In genomic region chr5:175712313-175712680, GRCh38 we compare ENCODE assay signal across 19 cellular contexts. TPM values are rescaled to one million over a fixed set of nuclear protein-coding genes. Genes with fewer than 3 reads are reported as not detected.
"Had no signal": no experiment of that assay in that cellular context is flagged by ENCODE, and none has a peak within 500 bp of the region (broad histone marks: within the 10 kb centered on the region; RNA-seq: fewer than 3 reads in every experiment).

No MANE protein-coding gene starts in this region.

- H3K4me3 Mint-ChIP-seq: activated B cell treated with CpG ODN at 0.5 μM for 24 hours; activated CD4-positive, alpha-beta memory T cell treated with anti-CD3 and anti-CD28 coated beads for 36 hours; central memory CD8-positive, alpha-beta T cell; naive thymus-derived CD8-positive, alpha-beta T cell; T-helper 1 cell treated with Interleukin-12 subunit alpha and Interleukin-12 subunit beta and Interleukin-4 antibody, amounts not matched to agents 30 μg/mL and 1 μg/mL, for 36 hours had no signal

- H3K9me3 ChIP-seq: ascending aorta had no signal

- H3K27ac ChIP-seq: ascending aorta, brain microvascular endothelial cell, coronary artery, tibial artery had no signal

- H3K27ac Mint-ChIP-seq: activated B cell treated with CpG ODN at 0.5 μM for 24 hours; activated CD4-positive, alpha-beta memory T cell treated with anti-CD3 and anti-CD28 coated beads for 36 hours; T-helper 1 cell treated with Interleukin-12 subunit alpha and Interleukin-12 subunit beta and Interleukin-4 antibody, amounts not matched to agents 30 μg/mL and 1 μg/mL, for 36 hours had no signal

- DNase-seq: activated B cell treated with CpG ODN at 0.5 μM for 24 hours; activated CD4-positive, alpha-beta memory T cell treated with anti-CD3 and anti-CD28 coated beads for 36 hours; activated CD4-positive, alpha-beta T cell treated with anti-CD3 and anti-CD28 coated beads for 48 hours; activated gamma-delta T cell; activated naive CD4-positive, alpha-beta T cell treated with anti-CD3 and anti-CD28 coated beads, Interleukin-2, amount 50 U/mL, for 16 hours; activated T-cell treated with anti-CD3 and anti-CD28 coated beads for 4 hours; brain microvascular endothelial cell; left colon; stimulated activated CD4-positive, alpha-beta T cell treated with anti-CD3 and anti-CD28 coated beads, Interleukin-4, amount 100 ng/mL, for 24 hours; stimulated activated naive CD8-positive, alpha-beta T cell treated with anti-CD3 and anti-CD28 coated beads, Interleukin-15, Interleukin-2, amounts not matched to agents 100 U/mL and 50 U/mL, for 24 hours; T1000 had no signal

- H3K27me3 Mint-ChIP-seq: activated CD4-positive, alpha-beta memory T cell treated with anti-CD3 and anti-CD28 coated beads for 36 hours had no signal

- H3K36me3 ChIP-seq: ascending aorta, brain microvascular endothelial cell, tibial artery had no signal

- H3K4me1 ChIP-seq: ascending aorta had no signal

- H3K4me1 Mint-ChIP-seq: activated B cell treated with CpG ODN at 0.5 μM for 24 hours; central memory CD8-positive, alpha-beta T cell had no signal

- H3K4me3 ChIP-seq: ascending aorta, coronary artery, lung, tibial artery had no signal

- H3K27me3 ChIP-seq: ascending aorta, brain microvascular endothelial cell had no signal

- ATAC-seq: left colon; naive thymus-derived CD8-positive, alpha-beta T cell; stimulated activated naive CD8-positive, alpha-beta T cell treated with anti-CD3 and anti-CD28 coated beads, Interleukin-15, Interleukin-2, amounts not matched to agents 100 U/mL and 50 U/mL, for 24 hours had no signal

RNA-seq across cellular contexts. Expression of gene HRH2, which starts 54.4 kb away (rescaled TPM):
- total RNA-seq: activated B cell treated with CpG ODN at 0.5 μM for 24 hours, fibroblast of villous mesenchyme had no signal
